In the genomic region with DNA sequence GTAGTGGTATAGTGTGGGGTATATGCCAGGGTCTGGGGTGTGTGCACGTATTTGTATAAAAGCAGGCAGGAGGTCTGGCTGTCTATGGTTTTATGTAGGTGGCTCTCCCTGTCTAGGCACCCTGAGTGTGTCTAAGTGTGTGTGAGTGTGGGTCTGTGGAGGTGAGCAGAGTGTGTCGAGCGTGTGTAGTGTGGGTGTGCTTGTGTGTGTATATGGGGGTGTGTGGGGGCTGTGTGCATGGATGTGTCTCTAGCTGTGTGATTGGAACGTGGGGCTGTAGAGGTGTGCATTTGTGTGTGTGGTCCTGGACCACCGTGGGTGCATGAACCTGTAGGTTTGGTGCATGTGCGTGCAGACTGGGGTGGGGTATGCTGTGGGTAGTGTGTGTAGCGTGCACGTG, we compare ENCODE assay signal across 21 cellular contexts. TPM values are rescaled to one million over a fixed set of nuclear protein-coding genes. Genes with fewer than 3 reads are reported as not detected.
A peak's percentile ranks its signal among the peaks of the same experiment; 100 is the strongest.
DNase-seq lines count a peak whose midpoint lies in the region; ATAC-seq, FAIRE-seq and TF ChIP-seq lines count a peak whose summit lies in the region.
"Had no signal": no experiment of that assay in that cellular context is flagged by ENCODE, and none has a peak within 500 bp of the region (broad histone marks: within the 10 kb centered on the region; RNA-seq: fewer than 3 reads in every experiment).

No MANE protein-coding gene starts in this region.

- H4K8ac ChIP-seq in H1 (ENCODE audit: extremely low read depth, insufficient read depth, low read length), result no peak overlapping the region

- peaks cover 5% of the 10 kb centered on the region; the same call in 1 of the 2 replicates for H3K23me2 ChIP-seq in H1 (ENCODE audit: low read depth, low read length)

- no peak overlapping the region for H4K5ac ChIP-seq in H1 (ENCODE audit: insufficient read length, low read depth, low read length)

- H4K91ac ChIP-seq in H1 (replicated peaks; ENCODE audit: insufficient read length, low read length), result no peak overlapping the region

- no peak for TF ChIP-seq EP300 in H1 (IDR thresholded peaks at IDR 0.05; ENCODE audit: borderline replicate concordance in 1 of 2, low read depth in 2 of 2, low read length in 2 of 2)

- H3K9ac ChIP-seq in H1 (replicated peaks in 1 of 4; ENCODE audit: extremely low read depth in 1 of 4, low read depth in 3 of 4, low read length in 3 of 4), result no peak overlapping the region

- H3K27me3 ChIP-seq in H1 (replicated peaks in 1 of 4; ENCODE audit: control insufficient read depth in 3 of 4, extremely low read depth in 1 of 4, insufficient read depth in 3 of 4, low read length in 3 of 4) (no peaks in the 10 kb centered on the region), small intestine (ENCODE audit: control insufficient read depth in 2 of 2, insufficient read depth in 2 of 2, low read length in 2 of 2) (peaks cover 0 to 6% of the 10 kb centered on the region in 2 donors)

- H3K27ac Mint-ChIP-seq in neural crest cell (ENCODE audit: unreplicated experiment), result peak overlapping the region; percentile 20
- H3K27ac Mint-ChIP-seq: CD4-positive, alpha-beta T cell; HFFc6 had no signal

- POLR2A ChIA-PET in H1 (lab: Charles Lee; ENCODE audit: partially characterized antibody), result no interaction called here

- no peaks in the 10 kb centered on the region; the same call in 1 of the 2 replicates for H3K79me1 ChIP-seq in H1 (ENCODE audit: low read depth, low read length)

- H3K9me3 ChIP-seq in H1 (ENCODE audit: insufficient read depth in 2 of 2, low read depth in 1 of 2, low read length in 1 of 2) (no peaks in the 10 kb centered on the region), small intestine (ENCODE audit: control insufficient read depth, low read depth) (no peaks in the 10 kb centered on the region)
- H3K9me3 ChIP-seq: A549, Caco-2 had no signal

- CTCF ChIA-PET in H1 (lab: Charles Lee; ENCODE audit: partially characterized antibody), result interaction anchor here (1.6 to 6.4 kb wide), 4 partner anchors 9 to 20 kb away, joined by 4 to 43 read pairs (median 10); no protein-coding TSS in a partner anchor

- H3K9me3 Mint-ChIP-seq in neural crest cell, result no peaks in the 10 kb centered on the region
- H3K9me3 Mint-ChIP-seq: CD4-positive, alpha-beta T cell; HFFc6 had no signal

- H2AFZ ChIP-seq in H1 (ENCODE audit: low read length), result no peak overlapping the region

- no peak for FAIRE-seq in H1 (lab: Jason Lieb, UNC)
- no peak for FAIRE-seq in small intestine (lab: Jason Lieb, UNC)
- FAIRE-seq: A549, HTR-8/SVneo had no signal

- H3K36me3 ChIP-seq in H1 (ENCODE audit: control insufficient read depth in 2 of 4, insufficient read depth in 4 of 4, low read length in 3 of 4), result no peaks in the 10 kb centered on the region
- no peaks in the 10 kb centered on the region for H3K36me3 ChIP-seq in small intestine (ENCODE audit: control insufficient read depth in 2 of 2, insufficient read depth in 2 of 2, low read length in 2 of 2)

- H3K4me3 ChIP-seq in H1 (ENCODE audit: extremely low read depth in 1 of 4, insufficient read depth in 2 of 4, low read depth in 3 of 4, low read length in 4 of 4), result no peak overlapping the region
- H3K4me3 ChIP-seq in small intestine (ENCODE audit: low read depth in 1 of 2, low read length in 2 of 2), result no peak overlapping the region
- H3K4me3 ChIP-seq: A549 had no signal

- ATAC-seq in HG02623 (IDR thresholded peaks at IDR 0.05; ENCODE audit: unreplicated experiment), result no peak
- ATAC-seq: A549 had no signal

- peaks cover 6% of the 10 kb centered on the region for H3K27me3 Mint-ChIP-seq in neural crest cell (ENCODE audit: low read depth)

- no peak for TF ChIP-seq RAD21 in H1 (IDR thresholded peaks at IDR 0.05 in 1 of 2, conservative IDR thresholded peaks at IDR 0.05 in 1 of 2; ENCODE audit: low read depth in 2 of 2, low read length in 2 of 2)

- no peak overlapping the region for H3K4me3 Mint-ChIP-seq in neural crest cell
- H3K4me3 Mint-ChIP-seq: CD4-positive, alpha-beta T cell; HFFc6 had no signal

- H3K4me1 ChIP-seq in H1 (replicated peaks in 1 of 4; ENCODE audit: control insufficient read depth in 3 of 4, insufficient read depth in 4 of 4, low read length in 3 of 4) (peaks cover 0 to 4% (median 2%) of the 10 kb centered on the region in 4 experiments; a peak in 3 of 7 replicates), small intestine (ENCODE audit: control insufficient read depth in 2 of 2, insufficient read depth in 1 of 2, low read depth in 1 of 2, low read length in 1 of 2) (no peaks in the 10 kb centered on the region)

- TF ChIP-seq POLR2A in H1 (IDR thresholded peaks at IDR 0.05; ENCODE audit: control extremely low read depth in 1 of 2, low read depth in 2 of 2, low read length in 2 of 2), result no peak

- H3K36me3 Mint-ChIP-seq in neural crest cell (ENCODE audit: low read depth), result no peaks in the 10 kb centered on the region

- no peak overlapping the region for H2BK20ac ChIP-seq in H1 (ENCODE audit: low read length)

- no peak overlapping the region for H3K23ac ChIP-seq in H1 (ENCODE audit: insufficient read length)

- H3K56ac ChIP-seq in H1 (replicated peaks; ENCODE audit: insufficient read length, low read depth, low read length), result no peak overlapping the region

- TF ChIP-seq CTCF in H1 (IDR thresholded peaks at IDR 0.05; ENCODE audit: control extremely low read depth in 1 of 3, insufficient read depth in 1 of 3, low read depth in 1 of 3, low read length in 3 of 3) (no peak), neural crest cell (conservative IDR thresholded peaks at IDR 0.05) (no peak)

- peak overlapping the region; percentile 16; the same call in 1 of the 2 replicates for H2BK15ac ChIP-seq in H1 (ENCODE audit: low read length)

- H3K79me2 ChIP-seq in H1 (ENCODE audit: control insufficient read depth in 1 of 2, insufficient read depth in 2 of 2, low read length in 2 of 2), result no peaks in the 10 kb centered on the region

- no peak overlapping the region for H3K14ac ChIP-seq in H1 (ENCODE audit: insufficient read length)

- 93% methylated on average over 8 of the region's 8 CpGs; no CpG with 5 or more reads in 1 of the 2 experiments for WGBS in H1 (ENCODE audit: extremely low coverage in 1 of 2, insufficient coverage in 1 of 2, insufficient read length in 1 of 2, insufficient replicate concordance in 2 of 2, low coverage in 1 of 2, low lambda C conversion rate in 2 of 2, missing lambda C conversion rate in 1 of 2), 2 experiments
- WGBS in small intestine, 3 donors, result 81 to 86% (median 85%) methylated on average over 8 of the region's 8 CpGs

- no peak overlapping the region for H2BK120ac ChIP-seq in H1 (replicated peaks; ENCODE audit: low read depth, low read length)

- peak overlapping the region; percentile 72 for H3K4ac ChIP-seq in H1 (replicated peaks; ENCODE audit: insufficient read length, low read depth, low read length)

- no peak overlapping the region for H3K18ac ChIP-seq in H1 (ENCODE audit: extremely low read depth, low read length)

- no peaks in the 10 kb centered on the region for H3K4me1 Mint-ChIP-seq in neural crest cell

- peak; percentile 28 for DNase-seq in activated CD8-positive, alpha-beta memory T cell treated with anti-CD3 and anti-CD28 coated beads, Interleukin-2, amount 50 U/mL, for 48 hours
- DNase-seq in activated CD8-positive, alpha-beta memory T cell treated with anti-CD3 and anti-CD28 coated beads, Interleukin-2, amount 50 U/mL, for 4 hours, result no peak
- DNase-seq in H1 (ENCODE audit: low read depth in 1 of 2, low spot score in 2 of 2) (no peak), neural crest cell (ENCODE audit: low read depth, low spot score) (no peak), small intestine (no peak), KG1 (lab: John Stamatoyannopoulos, UW) (no peak)
- DNase-seq: AML-193; Caco-2; CD4-positive, alpha-beta T cell; DMS79 treated with DMSO at 0.1 percent for 48 hours; GF-D8; HCEC 1CT; HFFc6; IMR-90 had no signal

- no peak overlapping the region; the same call in 1 of the 2 replicates for H2BK5ac ChIP-seq in H1 (ENCODE audit: low read depth, low read length)

- no peaks in the 10 kb centered on the region for H4K20me1 ChIP-seq in H1 (replicated peaks in 1 of 2; ENCODE audit: control insufficient read depth in 1 of 2, insufficient read depth in 2 of 2, low read length in 2 of 2)

- no peak overlapping the region for H2BK12ac ChIP-seq in H1 (ENCODE audit: low read depth, low read length)

- H2AK5ac ChIP-seq in H1 (ENCODE audit: low read depth, low read length), result no peak overlapping the region

- H3K4me2 ChIP-seq in H1 (ENCODE audit: insufficient read depth in 1 of 2, low read depth in 2 of 2, low read length in 2 of 2), result no peak overlapping the region
- H3K4me2 ChIP-seq: A549 had no signal

- H3K27ac ChIP-seq in H1 (ENCODE audit: low read depth, low read length) (no peak overlapping the region), small intestine (ENCODE audit: low read depth in 1 of 2, low read length in 1 of 2) (no peak overlapping the region)
- H3K27ac ChIP-seq: 22Rv1, A549, C4-2B had no signal

TF ChIP-seq in H1, 55 proteins besides CTCF, POLR2A, EP300 and RAD21 (continues in another document):
- TF ChIP-seq JUN (IDR thresholded peaks at IDR 0.05; ENCODE audit: low read depth, low read length) (no peak), CHD2 (IDR thresholded peaks at IDR 0.05; ENCODE audit: low read length) (no peak), SIRT6 (IDR thresholded peaks at IDR 0.05; ENCODE audit: low read length) (no peak), NRF1 (IDR thresholded peaks at IDR 0.05; ENCODE audit: low read depth, low read length) (no peak), HDAC6 (IDR thresholded peaks at IDR 0.05; ENCODE audit: low read depth, low read length) (no peak), MAFK (IDR thresholded peaks at IDR 0.05; ENCODE audit: low read depth, low read length) (no peak), SP2 (IDR thresholded peaks at IDR 0.05; ENCODE audit: low read length) (no peak)
- TF ChIP-seq, protein P1, sequence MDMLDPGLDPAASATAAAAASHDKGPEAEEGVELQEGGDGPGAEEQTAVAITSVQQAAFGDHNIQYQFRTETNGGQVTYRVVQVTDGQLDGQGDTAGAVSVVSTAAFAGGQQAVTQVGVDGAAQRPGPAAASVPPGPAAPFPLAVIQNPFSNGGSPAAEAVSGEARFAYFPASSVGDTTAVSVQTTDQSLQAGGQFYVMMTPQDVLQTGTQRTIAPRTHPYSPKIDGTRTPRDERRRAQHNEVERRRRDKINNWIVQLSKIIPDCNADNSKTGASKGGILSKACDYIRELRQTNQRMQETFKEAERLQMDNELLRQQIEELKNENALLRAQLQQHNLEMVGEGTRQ (IDR thresholded peaks at IDR 0.05; ENCODE audit: low read length), result no peak

RNA-seq across cellular contexts. Expression of gene SPACA3, which starts 27.5 kb away (rescaled TPM):
- not detected in 2 replicates for total RNA-seq in H1 (2021; fragmentation: NEBNext Ultra II Directional; extraction: Animal tissue kit (Norgen Biotek cat#: 25700))
- polyA plus RNA-seq in H1 (2011; rRNA removed) (0.11 TPM in 1 of 2 replicates, not detected in the other), small intestine (under 1 TPM in 1 of 3 donors, not detected in 2; 0.18 TPM)
- not detected for polyA plus RNA-seq in H1 (2011; cell fraction: cytosol; rRNA removed)
- not detected for polyA plus RNA-seq in H1 (2011; cell fraction: nucleus; rRNA removed)
- polyA plus RNA-seq in H1 (2012, experiment 1 of 2), result not detected in 4 replicates
- polyA plus RNA-seq in H1 (2012, experiment 2 of 2), result not detected
- polyA plus RNA-seq in H1 (2013, experiment 1 of 2), result not detected
- polyA plus RNA-seq in H1 (2013, experiment 2 of 2), result not detected
- not detected in 2 replicates for polyA minus RNA-seq in H1 (2011; rRNA and poly(A)+ RNA removed)
- not detected for polyA minus RNA-seq in H1 (2011; cell fraction: cytosol; rRNA and poly(A)+ RNA removed)
- not detected for polyA minus RNA-seq in H1 (2011; cell fraction: nucleus; rRNA and poly(A)+ RNA removed)
- not detected in 2 replicates for total RNA-seq in neural crest cell
- total RNA-seq: CD4-positive, alpha-beta T cell; H4; HFFc6; IMR-90 had no signal
- polyA plus RNA-seq: A549, BJ, IMR-90 had no signal
